ENCODE assay signal across 8 cellular contexts in genomic region chr2:156331572-156332451, GRCh38. TPM values are rescaled to one million over a fixed set of nuclear protein-coding genes. Genes with fewer than 3 reads are reported as not detected.
DNase-seq lines count a peak whose midpoint lies in the region; ATAC-seq and TF ChIP-seq lines count a peak whose summit lies in the region.

No MANE protein-coding gene starts in this region.

- no peaks in the 10 kb centered on the region for H3K27me3 ChIP-seq in RWPE2 (ENCODE audit: insufficient read depth, poor library complexity, severe bottlenecking)
- no peaks in the 10 kb centered on the region for H3K27me3 ChIP-seq in breast epithelium
- peaks cover 0 to 29% (median 0%) of the 10 kb centered on the region in 3 donors for H3K27me3 ChIP-seq in sigmoid colon

- no peak for TF ChIP-seq CTCF in RWPE2 (IDR thresholded peaks at IDR 0.05; ENCODE audit: poor library complexity, severe bottlenecking)
- no peak for TF ChIP-seq CTCF in breast epithelium (IDR thresholded peaks at IDR 0.05)
- no peak for TF ChIP-seq CTCF in sigmoid colon (IDR thresholded peaks at IDR 0.05)

- 1 to 2% methylated on average over 26 of the region's 26 CpGs for WGBS in sigmoid colon, 2 donors

- DNase-seq in RWPE2 (ENCODE audit: low spot score) (peak; percentile 54), breast epithelium (ENCODE audit: low spot score in 2 of 2) (peak; percentile 82 to 85), sigmoid colon (peak; percentile 91), cortex of kidney (lab: John Stamatoyannopoulos, UW) (no peak)

- TF ChIP-seq POLR2A in breast epithelium (IDR thresholded peaks at IDR 0.05) (no peak), sigmoid colon (IDR thresholded peaks at IDR 0.05) (peak in 1 of 2 donors; percentile 12)

- peak in 2 of 4 donors; percentile 34 to 58 for TF ChIP-seq EP300 in sigmoid colon (IDR thresholded peaks at IDR 0.05)

- peak overlapping the region; percentile 75 for H3K4me3 ChIP-seq in RWPE2 (ENCODE audit: severe bottlenecking)
- peak overlapping the region; percentile 81 to 88 (median 84) for H3K4me3 ChIP-seq in breast epithelium
- H3K4me3 ChIP-seq in iPS-18c (ENCODE audit: insufficient read depth, low read depth, low read length) = peak overlapping the region; percentile 79
- H3K4me3 ChIP-seq in sigmoid colon = peak overlapping the region; percentile 71 to 83 (median 74)

- H3K27ac ChIP-seq in RWPE2 (ENCODE audit: poor library complexity, severe bottlenecking) (peak overlapping the region; percentile 79), breast epithelium (peak overlapping the region; percentile 98 to 99), sigmoid colon (peak overlapping the region; percentile 98 to 100 (median 98))

- H3K9ac ChIP-seq in ES-I3 (ENCODE audit: low read depth, low read length) = peak overlapping the region; percentile 96; the same call in 1 of the 2 replicates

- peak; percentile 0 for ATAC-seq in HG03442 (IDR thresholded peaks at IDR 0.05; ENCODE audit: unreplicated experiment)
- peak; percentile 31 for ATAC-seq in RWPE2 (ENCODE audit: low read depth)
- ATAC-seq in HG03342 (IDR thresholded peaks at IDR 0.05; ENCODE audit: unreplicated experiment) = no peak

- H3K36me3 ChIP-seq in ES-I3 (ENCODE audit: insufficient read depth, low read length) (no peaks in the 10 kb centered on the region), RWPE2 (ENCODE audit: low read depth) (no peaks in the 10 kb centered on the region), breast epithelium (no peaks in the 10 kb centered on the region), sigmoid colon (peaks cover 0 to 9% (median 2%) of the 10 kb centered on the region in 4 donors)

- intact Hi-C loops in breast epithelium (cut with DNase I; ENCODE audit: low total_unique reads) (loop anchor here (5.0 kb wide), 1 partner anchor 70 kb away; no protein-coding TSS in a partner anchor), sigmoid colon (cut with DNase I) (loop anchor here (10.0 kb wide), 1 partner anchor 843 kb away; no protein-coding TSS in a partner anchor)

- H3K4me1 ChIP-seq in ES-I3 (ENCODE audit: insufficient read depth, low read length) (no peaks in the 10 kb centered on the region; the same call in 1 of the 2 replicates), RWPE2 (ENCODE audit: insufficient read depth, poor library complexity, severe bottlenecking) (peaks cover 9% of the 10 kb centered on the region), breast epithelium (no peaks in the 10 kb centered on the region), sigmoid colon (peaks cover 0 to 32% (median 3%) of the 10 kb centered on the region in 4 donors)

- no peaks in the 10 kb centered on the region for H3K9me3 ChIP-seq in ES-I3 (ENCODE audit: control insufficient read depth, insufficient read depth, low read length)
- no peaks in the 10 kb centered on the region for H3K9me3 ChIP-seq in RWPE2 (ENCODE audit: severe bottlenecking)
- H3K9me3 ChIP-seq in breast epithelium = no peaks in the 10 kb centered on the region
- no peaks in the 10 kb centered on the region for H3K9me3 ChIP-seq in iPS-18c (ENCODE audit: control insufficient read depth, insufficient read depth, low read length)
- H3K9me3 ChIP-seq in sigmoid colon = no peaks in the 10 kb centered on the region

RNA-seq across cellular contexts. Expression of gene NR4A2, which starts 0.7 kb away (rescaled TPM):
- total RNA-seq in breast epithelium = 10 to 100 TPM in 1 of 3 donors, 1 to 10 TPM in 2; 3.8 to 29.4 (median 7.9) TPM
- total RNA-seq in sigmoid colon = 1 to 10 TPM; 1.8 to 5.0 (median 2.6) TPM
- 10 to 100 TPM in 1 of 3 donors, 1 to 10 TPM in 2; 1.8 to 11.3 (median 2.8) TPM for polyA plus RNA-seq in sigmoid colon
